ENCODE assay signal across 8 cellular contexts in genomic region chr1:155688318-155689121, GRCh38. TPM values are rescaled to one million over a fixed set of nuclear protein-coding genes. Genes with fewer than 3 reads are reported as not detected.
DNase-seq lines count a peak whose midpoint lies in the region; ATAC-seq and TF ChIP-seq lines count a peak whose summit lies in the region.

TSS of gene DAP3 (plus strand) at chr1:155689091. CDS start at chr1:155709780, 20,689 bp downstream.
TSS of gene YY1AP1 (minus strand) at chr1:155688774. CDS start at chr1:155680436, 8,338 bp downstream.

- peaks cover 92% of the 10 kb centered on the region for H3K79me2 ChIP-seq in SU-DHL-6 (ENCODE audit: insufficient read depth, low read length)

- no peaks in the 10 kb centered on the region for H3K9me3 Mint-ChIP-seq in activated naive CD8-positive, alpha-beta T cell treated with anti-CD3 and anti-CD28 coated beads for 36 hours
- peaks cover 6% of the 10 kb centered on the region for H3K9me3 Mint-ChIP-seq in glutamatergic neuron (ENCODE audit: unreplicated experiment)
- H3K9me3 Mint-ChIP-seq in osteocyte (ENCODE audit: unreplicated experiment), result peaks cover 4% of the 10 kb centered on the region

- H3K9me2 ChIP-seq in SU-DHL-6 (replicated peaks; ENCODE audit: insufficient read depth, low read length), result no peaks in the 10 kb centered on the region

- H3K9ac ChIP-seq in SU-DHL-6 (ENCODE audit: low read length), result peak within 1 kb of the TSS; percentile 98

- H3K36me3 ChIP-seq in SU-DHL-6 (ENCODE audit: low read length) (peaks cover 29% of the 10 kb centered on the region), testis (ENCODE audit: low read depth, missing control alignments) (no peaks in the 10 kb centered on the region)

- peak; percentile 66 for TF ChIP-seq POLR2A in testis (IDR thresholded peaks at IDR 0.05)

- H3K27ac Mint-ChIP-seq in activated naive CD8-positive, alpha-beta T cell treated with anti-CD3 and anti-CD28 coated beads for 36 hours, result peak within 1 kb of the TSS; percentile 97
- H3K27ac Mint-ChIP-seq in glutamatergic neuron (ENCODE audit: unreplicated experiment) (peak within 1 kb of the TSS; percentile 93), osteocyte (ENCODE audit: unreplicated experiment) (peak within 1 kb of the TSS; percentile 95)

- peaks cover 15% of the 10 kb centered on the region; the same call in 1 of the 2 replicates for H3K9me3 ChIP-seq in SU-DHL-6 (ENCODE audit: insufficient read depth, low read length)
- H3K9me3 ChIP-seq in testis, result no peaks in the 10 kb centered on the region

- H3F3A ChIP-seq in SU-DHL-6 (ENCODE audit: insufficient read depth), result peaks cover 5% of the 10 kb centered on the region; the same call in 1 of the 2 replicates

- H3K4me3 Mint-ChIP-seq in activated naive CD8-positive, alpha-beta T cell treated with anti-CD3 and anti-CD28 coated beads for 36 hours, result peak within 1 kb of the TSS; percentile 97
- peak within 1 kb of the TSS; percentile 96 for H3K4me3 Mint-ChIP-seq in glutamatergic neuron (ENCODE audit: unreplicated experiment)
- peak within 1 kb of the TSS; percentile 95 for H3K4me3 Mint-ChIP-seq in osteocyte (ENCODE audit: unreplicated experiment)

- no peaks in the 10 kb centered on the region for H3K27me3 ChIP-seq in SU-DHL-6 (ENCODE audit: low read length)
- no peaks in the 10 kb centered on the region for H3K27me3 ChIP-seq in testis

- H3K4me2 ChIP-seq in SU-DHL-6 (ENCODE audit: low read depth, low read length, poor library complexity, severe bottlenecking), result peak within 1 kb of the TSS; percentile 61

- intact Hi-C loops in testis (cut with DNase I; ENCODE audit: low total_unique reads), result no loop called here

- H3K27ac ChIP-seq in SU-DHL-6 (ENCODE audit: low read depth, low read length), result peak within 1 kb of the TSS; percentile 82
- H3K27ac ChIP-seq in testis, result peak within 1 kb of the TSS; percentile 98 to 99

- WGBS in testis, 2 donors, result 0 to 2% methylated on average over 25 to 84 of the region's 85 CpGs

- H3K27me3 Mint-ChIP-seq in activated naive CD8-positive, alpha-beta T cell treated with anti-CD3 and anti-CD28 coated beads for 36 hours, result no peaks in the 10 kb centered on the region
- H3K27me3 Mint-ChIP-seq in glutamatergic neuron (ENCODE audit: unreplicated experiment) (peaks cover 2% of the 10 kb centered on the region), osteocyte (ENCODE audit: unreplicated experiment) (no peaks in the 10 kb centered on the region)

- H3K36me3 Mint-ChIP-seq in activated naive CD8-positive, alpha-beta T cell treated with anti-CD3 and anti-CD28 coated beads for 36 hours, result peaks cover 61% of the 10 kb centered on the region
- H3K36me3 Mint-ChIP-seq in glutamatergic neuron (ENCODE audit: unreplicated experiment) (peaks cover 6% of the 10 kb centered on the region), osteocyte (ENCODE audit: unreplicated experiment) (peaks cover 19% of the 10 kb centered on the region)

- DNase-seq in GM12864 (ENCODE audit: low read depth) (peak; percentile 66), NCI-H128 (lab: John Stamatoyannopoulos, UW; ENCODE audit: unreplicated experiment) (peak; percentile 77), glutamatergic neuron (peak; percentile 92), osteocyte (ENCODE audit: extremely low spot score, unreplicated experiment) (peak; percentile 95), testis (peak; percentile 93)
- DNase-seq in activated naive CD8-positive, alpha-beta T cell treated with anti-CD3 and anti-CD28 coated beads for 36 hours, result peak; percentile 91

- H3K4me1 ChIP-seq in testis, result peaks cover 23% of the 10 kb centered on the region

- peak; percentile 81 for ATAC-seq in HG02678 (IDR thresholded peaks at IDR 0.05; ENCODE audit: unreplicated experiment)

- no peak for TF ChIP-seq CTCF in GM12864 (IDR thresholded peaks at IDR 0.05; ENCODE audit: low read depth, low read length, missing control alignments)
- no peak for TF ChIP-seq CTCF in SU-DHL-6 (IDR thresholded peaks at IDR 0.05; ENCODE audit: insufficient read depth, low read length, poor library complexity, severe bottlenecking)
- TF ChIP-seq CTCF in glutamatergic neuron (IDR thresholded peaks at IDR 0.05; ENCODE audit: partially characterized antibody, unreplicated experiment), result peak; percentile 19
- TF ChIP-seq CTCF in osteocyte (IDR thresholded peaks at IDR 0.05), result no peak
- TF ChIP-seq CTCF in testis (IDR thresholded peaks at IDR 0.05), result peak in 1 of 3 experiments; percentile 40

- peak within 1 kb of the TSS; percentile 68 for H3K4me3 ChIP-seq in GM12864 (ENCODE audit: low read depth, low read length)
- H3K4me3 ChIP-seq in SU-DHL-6 (ENCODE audit: insufficient read depth, low read length, poor library complexity, severe bottlenecking), result peak within 1 kb of the TSS; percentile 98
- H3K4me3 ChIP-seq in testis, result peak within 1 kb of the TSS; percentile 96 to 100

- peaks cover 8% of the 10 kb centered on the region; the same call in 1 of the 2 replicates for H4K20me1 ChIP-seq in SU-DHL-6 (ENCODE audit: low read depth, low read length)

- peak within 1 kb of the TSS; percentile 93 for H2AFZ ChIP-seq in SU-DHL-6 (ENCODE audit: low read depth, low read length, severe bottlenecking)

- H3K4me1 Mint-ChIP-seq in activated naive CD8-positive, alpha-beta T cell treated with anti-CD3 and anti-CD28 coated beads for 36 hours, result peaks cover 62% of the 10 kb centered on the region
- peaks cover 23% of the 10 kb centered on the region for H3K4me1 Mint-ChIP-seq in glutamatergic neuron (ENCODE audit: low read depth, unreplicated experiment)
- peaks cover 32% of the 10 kb centered on the region for H3K4me1 Mint-ChIP-seq in osteocyte (ENCODE audit: unreplicated experiment)

RNA-seq across cellular contexts. Expression of gene DAP3, which starts in this region (rescaled TPM):
- 100 to 1,000 TPM; 148 to 151 TPM for total RNA-seq in activated naive CD8-positive, alpha-beta T cell treated with anti-CD3 and anti-CD28 coated beads for 36 hours
- total RNA-seq in glutamatergic neuron (ENCODE audit: unreplicated experiment) (88.3 TPM), osteocyte (78.0 and 85.2 TPM in 2 replicates), testis (100 to 1,000 TPM; 277 to 286 TPM)
- 121 TPM for polyA plus RNA-seq in testis (ENCODE audit: insufficient read depth, low read depth, low replicate concordance)

RNA-seq across cellular contexts. Expression of gene YY1AP1, which starts in this region (rescaled TPM):
- total RNA-seq in activated naive CD8-positive, alpha-beta T cell treated with anti-CD3 and anti-CD28 coated beads for 36 hours, result 10 to 100 TPM; 66.8 to 67.0 TPM
- total RNA-seq in glutamatergic neuron (ENCODE audit: unreplicated experiment), result 61.1 TPM
- total RNA-seq in osteocyte, result 50.1 and 53.3 TPM in 2 replicates
- 100 to 1,000 TPM; 171 to 219 TPM for total RNA-seq in testis
- polyA plus RNA-seq in testis (ENCODE audit: insufficient read depth, low read depth, low replicate concordance), result 205 TPM

Comparison
In these comparisons a context has a peak if more than half of its experiments do, and no peak if none do; other contexts are left out.
1. Peak in every context shown above with its lines: DNase-seq, ATAC-seq, H3K4me3 ChIP-seq and H3K27ac ChIP-seq.